8 cellular contexts compared by ENCODE assay signal in the genomic region with DNA sequence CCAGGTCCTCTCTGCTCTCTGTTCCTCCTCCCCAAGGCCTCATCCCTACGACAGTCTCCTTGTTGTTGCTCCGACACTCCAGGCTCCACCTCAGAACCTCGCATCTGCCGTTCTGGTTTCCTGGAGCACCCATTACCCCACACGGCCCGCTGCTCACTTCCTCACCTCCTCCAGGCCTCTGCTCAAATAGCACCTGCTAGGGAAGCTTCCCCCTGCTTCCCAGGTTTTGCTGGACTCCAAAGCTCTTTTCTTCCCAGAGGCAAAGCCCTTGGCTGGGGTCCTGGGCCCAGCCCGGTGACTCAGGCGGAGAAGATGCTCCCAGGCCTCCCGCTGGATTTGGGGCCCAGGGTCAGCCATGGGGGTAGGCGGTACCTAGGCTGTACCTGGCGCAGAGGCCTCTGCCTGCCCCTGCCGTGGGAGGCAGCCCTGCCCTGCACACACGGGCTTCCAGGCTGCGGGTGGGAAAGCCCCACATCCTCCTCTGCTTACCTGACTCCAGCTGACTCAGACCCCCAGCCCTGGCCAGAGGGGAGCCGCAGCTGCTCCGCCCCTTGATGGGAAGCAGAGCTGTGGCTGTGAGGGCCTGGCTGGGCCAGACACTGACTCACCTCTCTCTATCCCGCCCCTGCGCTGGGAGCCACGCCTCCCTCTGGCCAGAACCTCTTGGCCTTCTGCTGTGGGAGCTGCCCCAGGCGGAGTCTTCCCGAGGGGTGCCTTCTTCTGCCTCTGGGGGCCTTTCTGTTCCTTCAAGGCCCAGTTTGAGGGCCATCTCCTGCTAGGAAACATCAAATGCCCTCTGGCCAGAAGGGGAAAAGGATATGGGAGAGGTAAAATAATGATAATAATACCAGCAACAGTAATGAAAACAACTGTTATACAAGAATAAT.
A peak's percentile ranks its signal among the peaks of the same experiment; 100 is the strongest.
DNase-seq lines count a peak whose midpoint lies in the region; ATAC-seq and TF ChIP-seq lines count a peak whose summit lies in the region.

No MANE protein-coding gene starts in this region.

- peaks cover 13% of the 10 kb centered on the region for H3K4me1 ChIP-seq in BE2C

- peaks cover 27% of the 10 kb centered on the region for H3K27me3 Mint-ChIP-seq in brain

- no peaks in the 10 kb centered on the region for H3K36me3 ChIP-seq in BE2C

- no peak for ATAC-seq in GM18498 (IDR thresholded peaks at IDR 0.05; ENCODE audit: unreplicated experiment)

- peak overlapping the region in 4 of 5 experiments; percentile 18 to 91 (median 72) for H3K27ac Mint-ChIP-seq in brain

- no peaks in the 10 kb centered on the region for H3K36me3 Mint-ChIP-seq in brain

- H3K27me3 ChIP-seq in BE2C: no peaks in the 10 kb centered on the region

- TF ChIP-seq RAD21 in Ishikawa (IDR thresholded peaks at IDR 0.05; ENCODE audit: low read depth): peak; percentile 13; the same call in 1 of the 2 replicates

- peaks cover 0 to 2% (median 0%) of the 10 kb centered on the region in 5 experiments for H3K9me3 Mint-ChIP-seq in brain

- no peak overlapping the region for H3K4me3 ChIP-seq in BE2C (ENCODE audit: low read depth, low read length)

- no peaks in the 10 kb centered on the region for H3K9me3 ChIP-seq in BE2C

- H3K4me3 Mint-ChIP-seq in brain: peak overlapping the region in 1 of 5 experiments; percentile 76

- TF ChIP-seq CTCF in BE2C (IDR thresholded peaks at IDR 0.05; ENCODE audit: low read depth, low read length) (no peak), brain (conservative IDR thresholded peaks at IDR 0.05) (no peak)

- TF ChIP-seq EP300 in Ishikawa (IDR thresholded peaks at IDR 0.05; ENCODE audit: borderline replicate concordance): no peak

- peak; percentile 93 for DNase-seq in BE2C
- DNase-seq in kidney tubule cell (ENCODE audit: low spot score): peak; percentile 99
- DNase-seq in stromal cell of bone marrow (ENCODE audit: low read depth): peak; percentile 88
- DNase-seq in activated effector memory CD4-positive, alpha-beta T cell treated with anti-CD3 and anti-CD28 coated beads, Interleukin-2, amount 50 U/mL, for 16 hours: no peak
- DNase-seq in amygdala (lab: John Stamatoyannopoulos, UW): no peak

- peaks cover 17% of the 10 kb centered on the region for H3K4me1 Mint-ChIP-seq in brain

TF ChIP-seq in Ishikawa, 13 proteins besides CTCF, POLR2A, EP300 and RAD21:
- TF ChIP-seq YY1 (IDR thresholded peaks at IDR 0.05; ENCODE audit: low read depth) (0 out of 2 replicates have a peak, but pooled peaks have one; percentile 9), NFIC (IDR thresholded peaks at IDR 0.05) (no peak), CREB1 (IDR thresholded peaks at IDR 0.05; ENCODE audit: low read depth) (no peak), CEBPB (IDR thresholded peaks at IDR 0.05) (no peak), ZBTB7A (IDR thresholded peaks at IDR 0.05; ENCODE audit: low read depth) (0 out of 2 replicates have a peak, but pooled peaks have one; percentile 74), MAX (IDR thresholded peaks at IDR 0.05) (0 out of 2 replicates have a peak, but pooled peaks have one; percentile 25)
- TF ChIP-seq, protein P1, sequence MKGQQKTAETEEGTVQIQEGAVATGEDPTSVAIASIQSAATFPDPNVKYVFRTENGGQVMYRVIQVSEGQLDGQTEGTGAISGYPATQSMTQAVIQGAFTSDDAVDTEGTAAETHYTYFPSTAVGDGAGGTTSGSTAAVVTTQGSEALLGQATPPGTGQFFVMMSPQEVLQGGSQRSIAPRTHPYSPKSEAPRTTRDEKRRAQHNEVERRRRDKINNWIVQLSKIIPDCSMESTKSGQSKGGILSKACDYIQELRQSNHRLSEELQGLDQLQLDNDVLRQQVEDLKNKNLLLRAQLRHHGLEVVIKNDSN (IDR thresholded peaks at IDR 0.05): no peak

Comparison
In these comparisons a context has a peak if more than half of its experiments do, and no peak if none do; other contexts are left out.
1. DNase-seq: peak in BE2C (single experiment), kidney tubule cell (single experiment) and stromal cell of bone marrow (single experiment); none in activated effector memory CD4-positive, alpha-beta T cell treated with anti-CD3 and anti-CD28 coated beads, Interleukin-2, amount 50 U/mL, for 16 hours (single experiment) and amygdala (0 of 56).